In genomic region chr16:89837014-89837546, GRCh38 we compare ENCODE assay signal across 10 cellular contexts. TPM values are rescaled to one million over a fixed set of nuclear protein-coding genes. Genes with fewer than 3 reads are reported as not detected.
A peak's percentile ranks its signal among the peaks of the same experiment; 100 is the strongest.
DNase-seq lines count a peak whose midpoint lies in the region; ATAC-seq, FAIRE-seq and TF ChIP-seq lines count a peak whose summit lies in the region.
"Had no signal": no experiment of that assay in that cellular context is flagged by ENCODE, and none has a peak within 500 bp of the region (broad histone marks: within the 10 kb centered on the region; RNA-seq: fewer than 3 reads in every experiment).

No MANE protein-coding gene starts in this region.

- H3K36me3 Mint-ChIP-seq in activated CD4-positive, alpha-beta T cell treated with anti-CD3 and anti-CD28 coated beads, Interleukin-2, amount 10 ng/mL, durations not matched to agents 7 days and 5 days (ENCODE audit: low read depth): no peaks in the 10 kb centered on the region

- DNase-seq in activated CD4-positive, alpha-beta T cell treated with anti-CD3 and anti-CD28 coated beads, Interleukin-2, amount 10 ng/mL, durations not matched to agents 7 days and 5 days: no peak
- no peak for DNase-seq in activated CD4-positive, alpha-beta T cell treated with anti-CD3 and anti-CD28 coated beads, Interleukin-2, amount 50 U/mL, for 4 hours
- no peak for DNase-seq in PC-9
- DNase-seq in HepG2 (ENCODE audit: low spot score): no peak
- DNase-seq in stomach: no peak
- DNase-seq in NCI-H2171 (lab: John Stamatoyannopoulos, UW): no peak
- no peak for DNase-seq in globus pallidus (ENCODE audit: low spot score)

- intact Hi-C loops in PC-9 (cut with micrococcal nuclease; ENCODE audit: unreplicated experiment) (no loop called here), HepG2 (cut with micrococcal nuclease; ENCODE audit: unreplicated experiment) (loop anchor here (2.0 to 5.0 kb wide), 2 partner anchors 14 to 35 kb away; partner anchors contain the start of gene TCF25), stomach (cut with DNase I; ENCODE audit: low total_unique reads) (no loop called here)

- H4K20me1 ChIP-seq in PC-9 (ENCODE audit: insufficient read depth): no peaks in the 10 kb centered on the region
- peaks cover 3% of the 10 kb centered on the region; the same call in 1 of the 2 replicates for H4K20me1 ChIP-seq in HepG2 (ENCODE audit: insufficient read depth, low read length)

- H3K27me3 Mint-ChIP-seq in activated CD4-positive, alpha-beta T cell treated with anti-CD3 and anti-CD28 coated beads, Interleukin-2, amount 10 ng/mL, durations not matched to agents 7 days and 5 days: peaks cover 2% of the 10 kb centered on the region

- peaks cover 15% of the 10 kb centered on the region for H3K79me2 ChIP-seq in PC-9 (ENCODE audit: low read depth)
- peaks cover 6% of the 10 kb centered on the region for H3K79me2 ChIP-seq in HepG2 (ENCODE audit: insufficient read depth, low read length)

- H3K4me3 Mint-ChIP-seq in activated CD4-positive, alpha-beta T cell treated with anti-CD3 and anti-CD28 coated beads, Interleukin-2, amount 10 ng/mL, durations not matched to agents 7 days and 5 days: peak overlapping the region; percentile 63
- H3K4me3 Mint-ChIP-seq: neural progenitor cell had no signal

- peak overlapping the region; percentile 93 for H3K27ac Mint-ChIP-seq in activated CD4-positive, alpha-beta T cell treated with anti-CD3 and anti-CD28 coated beads, Interleukin-2, amount 10 ng/mL, durations not matched to agents 7 days and 5 days
- H3K27ac Mint-ChIP-seq: neural progenitor cell had no signal

- peak overlapping the region; percentile 80 for H3K27ac ChIP-seq in PC-9
- H3K27ac ChIP-seq in HepG2 (ENCODE audit: extremely low read length, insufficient read depth, low read length): peak overlapping the region; percentile 87
- H3K27ac ChIP-seq in stomach: peak overlapping the region; percentile 66 to 79 (median 74)
- H3K27ac ChIP-seq: neural progenitor cell had no signal

- CTCF ChIA-PET in activated CD4-positive, alpha-beta T cell treated with anti-CD3 and anti-CD28 coated beads, Interleukin-2, amount 10 ng/mL, durations not matched to agents 7 days and 5 days (lab: Charles Lee): interaction anchor here (0.9 to 1.9 kb wide), 3 partner anchors 8 to 24 kb away, joined by 4 to 5 read pairs (median 5); partner anchors contain the start of gene SPIRE2
- CTCF ChIA-PET in PC-9 (lab: Charles Lee) (interaction anchor here (0.7 kb wide), 1 partner anchor 37 kb away, joined by 16 read pairs; the partner anchor contains the start of gene TCF25), HepG2 (lab: Yijun Ruan, JAX; ENCODE audit: low intra/inter-chr PET ratio, low total read pairs) (no interaction called here)

- H3K4me3 ChIP-seq in PC-9 (no peak overlapping the region), HepG2 (replicated peaks in 1 of 3; ENCODE audit: insufficient read depth in 1 of 3, low read depth in 2 of 3, low read length in 3 of 3) (peak overlapping the region in 2 of 3 experiments; percentile 39 to 62; a peak in 5 of 6 replicates), stomach (peak overlapping the region in 3 of 4 donors; percentile 18 to 41 (median 29))
- H3K4me3 ChIP-seq: GM12878, neural progenitor cell had no signal

- H3K9me3 ChIP-seq in PC-9 (ENCODE audit: insufficient read depth, low read depth) (no peaks in the 10 kb centered on the region), HepG2 (ENCODE audit: low read length) (no peaks in the 10 kb centered on the region), stomach (no peaks in the 10 kb centered on the region)

- H3F3A ChIP-seq in PC-9 (ENCODE audit: insufficient read depth, low read depth): peaks cover 19% of the 10 kb centered on the region; the same call in 1 of the 2 replicates

- POLR2A ChIA-PET in activated CD4-positive, alpha-beta T cell treated with anti-CD3 and anti-CD28 coated beads, Interleukin-2, amount 10 ng/mL, durations not matched to agents 7 days and 5 days (lab: Charles Lee): interaction anchor here (0.8 kb wide), 1 partner anchor 91 kb away, joined by 3 read pairs; no protein-coding TSS in a partner anchor
- POLR2A ChIA-PET in PC-9 (lab: Charles Lee; ENCODE audit: unreplicated experiment): no interaction called here
- POLR2A ChIA-PET in HepG2 (lab: Yijun Ruan, JAX): interaction anchor here (1.0 to 3.3 kb wide), 10 partner anchors 8 to 137 kb away, joined by 4 to 111 read pairs (median 14); partner anchors contain the start of genes FANCA, SPIRE2, TCF25 and TUBB3

- FAIRE-seq in HepG2 (lab: Jason Lieb, UNC): no peak

- H3K4me2 ChIP-seq in PC-9 (peak overlapping the region; percentile 64), HepG2 (ENCODE audit: low read depth, low read length) (peak overlapping the region; percentile 93)
- H3K4me2 ChIP-seq: neural progenitor cell had no signal

- H3K9ac ChIP-seq in HepG2 (ENCODE audit: insufficient read depth, low read depth, low read length): peak overlapping the region; percentile 74
- H3K9ac ChIP-seq: neural progenitor cell had no signal

- in situ Hi-C loops in HepG2 (cut with HindIII; ENCODE audit: extremely low pct_ligation_motif_present, low pct_unique_long_range_greater_than_20kb): no loop called here

- H3K4me1 ChIP-seq in PC-9 (replicated peaks; ENCODE audit: insufficient read depth): peaks cover 48% of the 10 kb centered on the region
- H3K4me1 ChIP-seq in HepG2 (ENCODE audit: insufficient read depth, low read length): peaks cover 61% of the 10 kb centered on the region
- H3K4me1 ChIP-seq in stomach: peaks cover 8 to 29% (median 19%) of the 10 kb centered on the region in 4 donors
- H3K4me1 ChIP-seq: neural progenitor cell had no signal

- 81% methylated on average over 12 of the region's 17 CpGs for WGBS in HepG2 (ENCODE audit: low lambda C conversion rate)
- WGBS in stomach, 5 donors: 70 to 78% (median 72%) methylated on average over 17 of the region's 17 CpGs

- no peak for TF ChIP-seq RAD21 in HepG2 (CRISPR knock-in tag; IDR thresholded peaks at IDR 0.05)

- H3K4me1 Mint-ChIP-seq in activated CD4-positive, alpha-beta T cell treated with anti-CD3 and anti-CD28 coated beads, Interleukin-2, amount 10 ng/mL, durations not matched to agents 7 days and 5 days: peaks cover 24% of the 10 kb centered on the region

- H3K27me3 ChIP-seq in PC-9 (ENCODE audit: insufficient read depth, low read depth): no peaks in the 10 kb centered on the region
- H3K27me3 ChIP-seq in HepG2 (ENCODE audit: control insufficient read depth in 1 of 2, insufficient read depth in 2 of 2, low read length in 2 of 2): no peaks in the 10 kb centered on the region
- H3K27me3 ChIP-seq in stomach: peaks cover 0 to 18% (median 0%) of the 10 kb centered on the region in 3 donors
- H3K27me3 ChIP-seq: neural progenitor cell had no signal

- H3K36me3 ChIP-seq in PC-9 (ENCODE audit: low read depth) (no peaks in the 10 kb centered on the region), HepG2 (replicated peaks in 1 of 2; ENCODE audit: control insufficient read depth in 1 of 2, insufficient read depth in 2 of 2, low read length in 2 of 2) (peaks cover 4 to 6% of the 10 kb centered on the region in 2 experiments; a peak in 3 of 5 replicates), stomach (no peaks in the 10 kb centered on the region)
- H3K36me3 ChIP-seq: neural progenitor cell had no signal

- ATAC-seq in HepG2 (no peak; the same call in 2 of the 3 replicates), HG02623 (IDR thresholded peaks at IDR 0.05; ENCODE audit: unreplicated experiment) (no peak)

- TF ChIP-seq CTCF in PC-9 (conservative IDR thresholded peaks at IDR 0.05): no peak
- TF ChIP-seq CTCF in HepG2 (CRISPR knock-in tag; IDR thresholded peaks at IDR 0.05): no peak
- no peak for TF ChIP-seq CTCF in stomach (IDR thresholded peaks at IDR 0.05)

- no TSS peak for BruUV-seq in PC-9 (replicated peaks; lab: Mats Ljungman, UMichigan)
- BruUV-seq in HepG2 (replicated peaks; lab: Mats Ljungman, UMichigan): TSS peak; percentile 73

- H2AFZ ChIP-seq in PC-9 (no peak overlapping the region), HepG2 (ENCODE audit: low read length) (no peak overlapping the region)
- H2AFZ ChIP-seq: neural progenitor cell had no signal

- TF ChIP-seq EP300 in HepG2 (IDR thresholded peaks at IDR 0.05; ENCODE audit: low read depth in 2 of 2, low read length in 2 of 2) (no peak), HepG2 (CRISPR knock-in tag; IDR thresholded peaks at IDR 0.05; ENCODE audit: borderline replicate concordance) (peak; percentile 37; the same call in 1 of the 2 replicates), stomach (IDR thresholded peaks at IDR 0.05) (no peak)

- TF ChIP-seq POLR2A in HepG2 (IDR thresholded peaks at IDR 0.05; ENCODE audit: insufficient read depth in 1 of 2, low read depth in 2 of 2, low read length in 2 of 2) (no peak), stomach (IDR thresholded peaks at IDR 0.05) (no peak)

- no peaks in the 10 kb centered on the region for H3K9me2 ChIP-seq in PC-9 (ENCODE audit: insufficient read depth)

- H3K9me3 Mint-ChIP-seq in activated CD4-positive, alpha-beta T cell treated with anti-CD3 and anti-CD28 coated beads, Interleukin-2, amount 10 ng/mL, durations not matched to agents 7 days and 5 days: peaks cover 19% of the 10 kb centered on the region

RNA-seq across cellular contexts. Expression of gene SPIRE2, which starts 8.8 kb away (rescaled TPM):
- total RNA-seq in activated CD4-positive, alpha-beta T cell treated with anti-CD3 and anti-CD28 coated beads, Interleukin-2, amount 10 ng/mL, durations not matched to agents 7 days and 5 days: 1 to 10 TPM; 1.1 to 1.8 TPM
- total RNA-seq in PC-9 (2021) (34.5 and 48.6 TPM in 2 replicates), HepG2 (2016; rRNA removed; fragmentation: Illumina TruSeq; extraction: Trizol) (7.6 and 13.3 TPM in 2 replicates), stomach (100 to 1,000 TPM in 1 of 5 donors, 10 to 100 TPM in 4; 17.3 to 230 (median 35.5) TPM)
- total RNA-seq in HepG2 (2016; cell fraction: cytosol; rRNA removed; fragmentation: Illumina TruSeq; extraction: Trizol; ENCODE audit: low read depth): 7.4 and 7.6 TPM in 2 replicates
- 6.9 and 15.0 TPM in 2 replicates for total RNA-seq in HepG2 (2016; cell fraction: insoluble cytoplasmic fraction; rRNA removed; fragmentation: Illumina TruSeq; extraction: Trizol)
- total RNA-seq in HepG2 (2016; cell fraction: membrane; rRNA removed; fragmentation: Illumina TruSeq; extraction: Trizol): 13.7 and 13.8 TPM in 2 replicates
- 16.9 and 26.9 TPM in 2 replicates for total RNA-seq in HepG2 (2016; cell fraction: nucleus; rRNA removed; fragmentation: Illumina TruSeq; extraction: Trizol)
- polyA plus RNA-seq in HepG2 (2011; rRNA removed) (37.5 and 55.7 TPM in 2 replicates), stomach (10 to 100 TPM in 1 of 3 donors, 1 to 10 TPM in 2; 3.9 to 26.0 (median 6.5) TPM)
- 29.8 and 35.9 TPM in 2 replicates for polyA plus RNA-seq in HepG2 (2011; cell fraction: cytosol; rRNA removed)
- polyA plus RNA-seq in HepG2 (2011; cell fraction: nucleus; rRNA removed): 186 and 193 TPM in 2 replicates
- 30.1 and 41.7 TPM in 2 replicates for polyA plus RNA-seq in HepG2 (2012)
- polyA plus RNA-seq in HepG2 (2016; cell fraction: cytosol; fragmentation: Illumina TruSeq; extraction: Trizol; ENCODE audit: low read depth): 5.5 and 5.7 TPM in 2 replicates
- polyA plus RNA-seq in HepG2 (2016; cell fraction: insoluble cytoplasmic fraction; fragmentation: Illumina TruSeq; extraction: Trizol; ENCODE audit: low read depth): 9.8 and 12.7 TPM in 2 replicates
- polyA plus RNA-seq in HepG2 (2016; cell fraction: membrane; fragmentation: Illumina TruSeq; extraction: Trizol; ENCODE audit: low read depth): 11.2 and 11.5 TPM in 2 replicates
- polyA plus RNA-seq in HepG2 (2016; cell fraction: nucleus; fragmentation: Illumina TruSeq; extraction: Trizol; ENCODE audit: insufficient read depth, low read depth): 72.0 and 77.2 TPM in 2 replicates
- polyA minus RNA-seq in HepG2 (2011; rRNA and poly(A)+ RNA removed; ENCODE audit: low replicate concordance): 39.8 and 51.7 TPM in 2 replicates
- 21.2 and 22.1 TPM in 2 replicates for polyA minus RNA-seq in HepG2 (2011; cell fraction: cytosol; rRNA and poly(A)+ RNA removed)
- polyA minus RNA-seq in HepG2 (2011; cell fraction: nucleus; rRNA and poly(A)+ RNA removed): 47.1 and 54.0 TPM in 2 replicates

RNA-seq across cellular contexts. Expression of gene FANCA, which starts 20.6 kb away (rescaled TPM):
- total RNA-seq in activated CD4-positive, alpha-beta T cell treated with anti-CD3 and anti-CD28 coated beads, Interleukin-2, amount 10 ng/mL, durations not matched to agents 7 days and 5 days: 100 to 1,000 TPM in 1 of 2 experiments, 10 to 100 TPM in 1; 97.1 to 111 TPM
- total RNA-seq in PC-9 (2021) (61.6 and 79.9 TPM in 2 replicates), HepG2 (2016; rRNA removed; fragmentation: Illumina TruSeq; extraction: Trizol) (45.7 and 106 TPM in 2 replicates), stomach (100 to 1,000 TPM in 2 of 5 donors, 10 to 100 TPM in 3; 10.7 to 276 (median 29.3) TPM)
- total RNA-seq in HepG2 (2016; cell fraction: cytosol; rRNA removed; fragmentation: Illumina TruSeq; extraction: Trizol; ENCODE audit: low read depth): 46.6 and 48.3 TPM in 2 replicates
- total RNA-seq in HepG2 (2016; cell fraction: insoluble cytoplasmic fraction; rRNA removed; fragmentation: Illumina TruSeq; extraction: Trizol): 43.7 and 101 TPM in 2 replicates
- 27.1 and 30.3 TPM in 2 replicates for total RNA-seq in HepG2 (2016; cell fraction: membrane; rRNA removed; fragmentation: Illumina TruSeq; extraction: Trizol)
- total RNA-seq in HepG2 (2016; cell fraction: nucleus; rRNA removed; fragmentation: Illumina TruSeq; extraction: Trizol): 179 and 193 TPM in 2 replicates
- polyA plus RNA-seq in HepG2 (2011; rRNA removed) (77.9 and 88.0 TPM in 2 replicates), stomach (10 to 100 TPM in 1 of 3 donors, 1 to 10 TPM in 2; 3.8 to 10.4 (median 6.1) TPM)
- polyA plus RNA-seq in HepG2 (2011; cell fraction: cytosol; rRNA removed): 20.9 and 33.5 TPM in 2 replicates
- polyA plus RNA-seq in HepG2 (2011; cell fraction: nucleus; rRNA removed): 552 and 945 TPM in 2 replicates
- polyA plus RNA-seq in HepG2 (2012): 51.2 and 57.6 TPM in 2 replicates
- polyA plus RNA-seq in HepG2 (2016; cell fraction: cytosol; fragmentation: Illumina TruSeq; extraction: Trizol; ENCODE audit: low read depth): 6.7 and 7.8 TPM in 2 replicates
- 40.2 and 46.3 TPM in 2 replicates for polyA plus RNA-seq in HepG2 (2016; cell fraction: insoluble cytoplasmic fraction; fragmentation: Illumina TruSeq; extraction: Trizol; ENCODE audit: low read depth)
- 13.5 and 16.8 TPM in 2 replicates for polyA plus RNA-seq in HepG2 (2016; cell fraction: membrane; fragmentation: Illumina TruSeq; extraction: Trizol; ENCODE audit: low read depth)
- polyA plus RNA-seq in HepG2 (2016; cell fraction: nucleus; fragmentation: Illumina TruSeq; extraction: Trizol; ENCODE audit: insufficient read depth, low read depth): 471 and 532 TPM in 2 replicates
- 118 and 216 TPM in 2 replicates for polyA minus RNA-seq in HepG2 (2011; rRNA and poly(A)+ RNA removed; ENCODE audit: low replicate concordance)
- polyA minus RNA-seq in HepG2 (2011; cell fraction: cytosol; rRNA and poly(A)+ RNA removed): 14.8 and 19.6 TPM in 2 replicates
- 151 and 196 TPM in 2 replicates for polyA minus RNA-seq in HepG2 (2011; cell fraction: nucleus; rRNA and poly(A)+ RNA removed)

RNA-seq across cellular contexts. Expression of gene TCF25, which starts 36.3 kb away (rescaled TPM):
- 100 to 1,000 TPM; 148 to 168 TPM for total RNA-seq in activated CD4-positive, alpha-beta T cell treated with anti-CD3 and anti-CD28 coated beads, Interleukin-2, amount 10 ng/mL, durations not matched to agents 7 days and 5 days
- total RNA-seq in PC-9 (2021): 298 and 347 TPM in 2 replicates
- 98.4 and 138 TPM in 2 replicates for total RNA-seq in HepG2 (2016; rRNA removed; fragmentation: Illumina TruSeq; extraction: Trizol)
- 70.6 and 87.2 TPM in 2 replicates for total RNA-seq in HepG2 (2016; cell fraction: cytosol; rRNA removed; fragmentation: Illumina TruSeq; extraction: Trizol; ENCODE audit: low read depth)
- 75.7 and 144 TPM in 2 replicates for total RNA-seq in HepG2 (2016; cell fraction: insoluble cytoplasmic fraction; rRNA removed; fragmentation: Illumina TruSeq; extraction: Trizol)
- 50.6 and 58.6 TPM in 2 replicates for total RNA-seq in HepG2 (2016; cell fraction: membrane; rRNA removed; fragmentation: Illumina TruSeq; extraction: Trizol)
- total RNA-seq in HepG2 (2016; cell fraction: nucleus; rRNA removed; fragmentation: Illumina TruSeq; extraction: Trizol): 110 and 124 TPM in 2 replicates
- 206 and 274 TPM in 2 replicates for polyA plus RNA-seq in HepG2 (2011; rRNA removed)
- 65.2 and 80.6 TPM in 2 replicates for polyA plus RNA-seq in HepG2 (2011; cell fraction: cytosol; rRNA removed)
- 1,625 and 1,754 TPM in 2 replicates for polyA plus RNA-seq in HepG2 (2011; cell fraction: nucleus; rRNA removed)
- polyA plus RNA-seq in HepG2 (2012): 188 and 209 TPM in 2 replicates
- 17.8 and 22.1 TPM in 2 replicates for polyA plus RNA-seq in HepG2 (2016; cell fraction: cytosol; fragmentation: Illumina TruSeq; extraction: Trizol; ENCODE audit: low read depth)
- polyA plus RNA-seq in HepG2 (2016; cell fraction: insoluble cytoplasmic fraction; fragmentation: Illumina TruSeq; extraction: Trizol; ENCODE audit: low read depth): 69.5 and 77.6 TPM in 2 replicates
- polyA plus RNA-seq in HepG2 (2016; cell fraction: membrane; fragmentation: Illumina TruSeq; extraction: Trizol; ENCODE audit: low read depth): 24.7 and 32.6 TPM in 2 replicates
- polyA plus RNA-seq in HepG2 (2016; cell fraction: nucleus; fragmentation: Illumina TruSeq; extraction: Trizol; ENCODE audit: insufficient read depth, low read depth): 312 and 330 TPM in 2 replicates
- 107 and 121 TPM in 2 replicates for polyA minus RNA-seq in HepG2 (2011; rRNA and poly(A)+ RNA removed; ENCODE audit: low replicate concordance)
- 35.2 and 43.3 TPM in 2 replicates for polyA minus RNA-seq in HepG2 (2011; cell fraction: cytosol; rRNA and poly(A)+ RNA removed)
- 166 and 179 TPM in 2 replicates for polyA minus RNA-seq in HepG2 (2011; cell fraction: nucleus; rRNA and poly(A)+ RNA removed)
- 100 to 1,000 TPM; 132 to 748 (median 335) TPM for total RNA-seq in stomach
- polyA plus RNA-seq in stomach: 100 to 1,000 TPM; 124 to 276 (median 146) TPM
